In the genomic region with DNA sequence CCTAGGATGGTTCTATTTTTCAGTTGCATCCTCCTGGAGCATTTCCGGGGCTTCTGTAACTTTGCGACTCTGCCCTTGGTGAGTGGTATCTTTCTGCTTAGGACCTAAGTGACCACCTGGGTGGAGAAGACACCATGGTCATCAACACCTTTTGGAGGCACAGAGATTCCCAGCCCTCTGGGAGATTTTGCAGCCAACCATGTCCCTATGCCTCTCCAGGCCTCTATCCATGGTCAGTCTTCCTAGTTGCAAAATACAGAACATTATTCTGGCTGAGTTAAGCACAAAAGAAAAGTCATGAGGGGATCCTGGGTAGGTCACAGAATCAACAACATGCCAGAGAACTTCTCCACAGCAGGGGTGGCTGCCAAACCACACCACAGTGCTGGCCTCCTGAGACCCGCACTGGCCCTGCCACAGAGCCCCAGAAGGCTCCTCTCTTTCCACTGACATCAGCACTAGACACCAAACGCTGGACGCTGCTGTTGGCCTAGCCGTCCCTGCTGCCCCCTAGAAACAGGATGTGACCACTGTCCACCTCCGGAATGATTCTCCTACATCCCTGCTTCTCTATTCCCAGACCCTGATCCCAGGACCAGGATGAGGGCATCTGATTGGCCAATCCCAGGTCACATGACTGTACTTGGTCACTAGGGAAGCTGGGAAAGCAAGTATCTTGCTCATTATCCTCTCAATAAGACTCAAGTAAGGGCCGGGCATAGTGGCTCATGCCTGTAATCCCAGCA, we compare ENCODE assay signal across 9 cellular contexts. TPM values are rescaled to one million over a fixed set of nuclear protein-coding genes. Genes with fewer than 3 reads are reported as not detected.
DNase-seq lines count a peak whose midpoint lies in the region; ATAC-seq, FAIRE-seq and TF ChIP-seq lines count a peak whose summit lies in the region.
"Had no signal": no experiment of that assay in that cellular context is flagged by ENCODE, and none has a peak within 500 bp of the region (broad histone marks: within the 10 kb centered on the region; RNA-seq: fewer than 3 reads in every experiment).

No MANE protein-coding gene starts in this region.

- CTCF ChIA-PET in HepG2 (lab: Yijun Ruan, JAX; ENCODE audit: low intra/inter-chr PET ratio, low total read pairs), result no interaction called here

- no peak overlapping the region for H3K14ac ChIP-seq in H9 (ENCODE audit: insufficient read depth, low read length)

- H3K27ac ChIP-seq in H9 (ENCODE audit: insufficient read length, low read depth, low read length), result no peak overlapping the region
- H3K27ac ChIP-seq in colonic mucosa, result peak overlapping the region; percentile 29
- H3K27ac ChIP-seq in HepG2 (ENCODE audit: extremely low read length, insufficient read depth, low read length), result peak overlapping the region; percentile 78
- peak overlapping the region in 17 of 21 experiments; percentile 3 to 86 (median 73) for H3K27ac ChIP-seq in skin epidermis

- TF ChIP-seq EP300 in HepG2 (IDR thresholded peaks at IDR 0.05; ENCODE audit: low read depth in 2 of 2, low read length in 2 of 2), result no peak
- TF ChIP-seq EP300 in HepG2 (CRISPR knock-in tag; IDR thresholded peaks at IDR 0.05; ENCODE audit: borderline replicate concordance), result no peak

- no peak overlapping the region for H3K4me3 Mint-ChIP-seq in H9
- no peak overlapping the region for H3K4me3 Mint-ChIP-seq in activated T-cell treated with anti-CD3 and anti-CD28 coated beads, Interleukin-2, amount 50 U/mL, for 4 hours

- no peaks in the 10 kb centered on the region for H3K4me1 Mint-ChIP-seq in H9
- peaks cover 7% of the 10 kb centered on the region for H3K4me1 Mint-ChIP-seq in activated T-cell treated with anti-CD3 and anti-CD28 coated beads, Interleukin-2, amount 50 U/mL, for 4 hours (ENCODE audit: low read depth)

- no peak overlapping the region for H3K23ac ChIP-seq in H9 (ENCODE audit: insufficient read length, low read depth, low read length)

- no peak for TF ChIP-seq POLR2A in HepG2 (IDR thresholded peaks at IDR 0.05; ENCODE audit: insufficient read depth in 1 of 2, low read depth in 2 of 2, low read length in 2 of 2)

- WGBS in H9 (ENCODE audit: extremely low coverage, insufficient read length, low lambda C conversion rate), result no CpG with 5 or more reads among the region's 8 CpGs
- 52% methylated on average over 7 of the region's 8 CpGs for WGBS in HepG2 (ENCODE audit: low lambda C conversion rate)

- no peak overlapping the region for H3K27ac Mint-ChIP-seq in H9

- H2BK120ac ChIP-seq in H9 (ENCODE audit: low read depth, low read length, poor library complexity, severe bottlenecking), result no peak overlapping the region

- H3K36me3 Mint-ChIP-seq in H9 (ENCODE audit: insufficient read depth in 1 of 3, low read depth in 3 of 3), result peaks cover 4 to 13% (median 5%) of the 10 kb centered on the region in 3 experiments; a peak in 4 of 7 replicates
- peaks cover 4% of the 10 kb centered on the region for H3K36me3 Mint-ChIP-seq in activated T-cell treated with anti-CD3 and anti-CD28 coated beads, Interleukin-2, amount 50 U/mL, for 4 hours (ENCODE audit: insufficient read depth)

- no peaks in the 10 kb centered on the region for H3K79me2 ChIP-seq in H9 (ENCODE audit: insufficient read depth, low read length)
- peaks cover 4% of the 10 kb centered on the region for H3K79me2 ChIP-seq in HepG2 (ENCODE audit: insufficient read depth, low read length)

- no peak overlapping the region for H3K18ac ChIP-seq in H9 (ENCODE audit: insufficient read length, low read depth, low read length)

- H2BK5ac ChIP-seq in H9 (ENCODE audit: insufficient read length, low read length), result no peak overlapping the region

- no peaks in the 10 kb centered on the region for H4K20me1 ChIP-seq in H9 (ENCODE audit: control insufficient read depth, insufficient read depth, insufficient read length)
- H4K20me1 ChIP-seq in HepG2 (ENCODE audit: insufficient read depth, low read length), result no peaks in the 10 kb centered on the region

- H3K4ac ChIP-seq in H9 (ENCODE audit: low read depth, low read length), result no peak overlapping the region

- no peaks in the 10 kb centered on the region for H3K23me2 ChIP-seq in H9 (ENCODE audit: insufficient read length, low read depth, low read length, poor library complexity, severe bottlenecking)

- TF ChIP-seq CTCF in H9 (conservative IDR thresholded peaks at IDR 0.05) (no peak), colonic mucosa (IDR thresholded peaks at IDR 0.05) (no peak), HepG2 (CRISPR knock-in tag; IDR thresholded peaks at IDR 0.05) (peak; percentile 17; the same call in 1 of the 2 replicates)

- no peaks in the 10 kb centered on the region for H3K9me3 ChIP-seq in H9 (ENCODE audit: control insufficient read depth, low read depth, low read length)
- no peaks in the 10 kb centered on the region for H3K9me3 ChIP-seq in colonic mucosa
- H3K9me3 ChIP-seq in HepG2 (ENCODE audit: low read length), result no peaks in the 10 kb centered on the region

- no peak overlapping the region for H4K8ac ChIP-seq in H9 (replicated peaks; ENCODE audit: insufficient read length, low read depth, low read length)

- H2BK15ac ChIP-seq in H9 (ENCODE audit: low read depth, low read length), result no peak overlapping the region

- no peak overlapping the region for H3K56ac ChIP-seq in H9 (ENCODE audit: insufficient read length, low read depth, low read length)

- H2AFZ ChIP-seq in H9 (ENCODE audit: low read length) (no peak overlapping the region), HepG2 (ENCODE audit: low read length) (no peak overlapping the region)

- intact Hi-C loops in colonic mucosa (cut with DNase I), result no loop called here
- intact Hi-C loops in HepG2 (cut with micrococcal nuclease; ENCODE audit: unreplicated experiment), result loop anchor here (1.0 kb wide), 1 partner anchor 27 kb away; no protein-coding TSS in a partner anchor

- H3K9ac ChIP-seq in H9 (ENCODE audit: extremely low read depth, insufficient read length, low read length), result no peak overlapping the region
- no peak overlapping the region for H3K9ac ChIP-seq in colonic mucosa (ENCODE audit: low read depth in 2 of 2, low read length in 2 of 2)
- peak overlapping the region; percentile 87 for H3K9ac ChIP-seq in HepG2 (ENCODE audit: insufficient read depth, low read depth, low read length)

- H3K79me1 ChIP-seq in H9 (ENCODE audit: insufficient read depth, low read depth, low read length, poor library complexity, severe bottlenecking), result no peaks in the 10 kb centered on the region

- H3K9me3 Mint-ChIP-seq in H9, result peaks cover 14 to 20% of the 10 kb centered on the region in 2 experiments
- peaks cover 18% of the 10 kb centered on the region for H3K9me3 Mint-ChIP-seq in activated T-cell treated with anti-CD3 and anti-CD28 coated beads, Interleukin-2, amount 50 U/mL, for 4 hours

- peak; percentile 21 for DNase-seq in H9
- no peak for DNase-seq in colonic mucosa
- DNase-seq in HepG2 (ENCODE audit: low spot score), result peak; percentile 67
- DNase-seq in activated T-cell treated with anti-CD3 and anti-CD28 coated beads, Interleukin-2, amount 50 U/mL, for 4 hours, result no peak
- DNase-seq: DMS 273 treated with DMSO at 0.1 percent for 48 hours had no signal

- peak; percentile 36 for ATAC-seq in HepG2
- no peak for ATAC-seq in GM18511 (IDR thresholded peaks at IDR 0.05; ENCODE audit: unreplicated experiment)
- no peak for ATAC-seq in activated T-cell treated with anti-CD3 and anti-CD28 coated beads, Interleukin-2, amount 50 U/mL, for 4 hours
- ATAC-seq in HG02759 (IDR thresholded peaks at IDR 0.05; ENCODE audit: unreplicated experiment), result no peak
- ATAC-seq in GM21619 (IDR thresholded peaks at IDR 0.05; ENCODE audit: unreplicated experiment), result no peak

- no peak overlapping the region for H3K4me3 ChIP-seq in colonic mucosa
- peak overlapping the region; percentile 51 to 73 (median 57); a peak in 5 of 6 replicates for H3K4me3 ChIP-seq in HepG2 (replicated peaks in 1 of 3; ENCODE audit: insufficient read depth in 1 of 3, low read depth in 2 of 3, low read length in 3 of 3)
- no peak overlapping the region for H3K4me3 ChIP-seq in skin epidermis

- no peak overlapping the region for H2BK20ac ChIP-seq in H9 (ENCODE audit: low read depth, low read length, poor library complexity, severe bottlenecking)

- no peak overlapping the region for H4K91ac ChIP-seq in H9 (ENCODE audit: insufficient read length, low read depth, low read length)

- no TSS peak for BruUV-seq in HepG2 (replicated peaks; lab: Mats Ljungman, UMichigan)

- H2AK5ac ChIP-seq in H9 (ENCODE audit: insufficient read length, low read length), result no peak overlapping the region

- H2BK12ac ChIP-seq in H9 (ENCODE audit: insufficient read length, low read depth, low read length), result no peak overlapping the region

- H3K4me2 ChIP-seq in H9 (ENCODE audit: insufficient read depth, insufficient read length, low read length) (no peak overlapping the region), HepG2 (ENCODE audit: low read depth, low read length) (peak overlapping the region; percentile 94)

- no peak overlapping the region for H4K5ac ChIP-seq in H9 (ENCODE audit: insufficient read length, low read depth, low read length)

- H3K36me3 ChIP-seq in colonic mucosa, result no peaks in the 10 kb centered on the region
- H3K36me3 ChIP-seq in HepG2 (replicated peaks in 1 of 2; ENCODE audit: control insufficient read depth in 1 of 2, insufficient read depth in 2 of 2, low read length in 2 of 2), result no peaks in the 10 kb centered on the region

- H3K27me3 ChIP-seq in H9 (ENCODE audit: insufficient read depth, low read length), result no peaks in the 10 kb centered on the region
- H3K27me3 ChIP-seq in colonic mucosa, result no peaks in the 10 kb centered on the region
- no peaks in the 10 kb centered on the region for H3K27me3 ChIP-seq in HepG2 (ENCODE audit: control insufficient read depth in 1 of 2, insufficient read depth in 2 of 2, low read length in 2 of 2)

- H3K4me1 ChIP-seq in H9 (ENCODE audit: insufficient read depth, low read length) (no peaks in the 10 kb centered on the region), colonic mucosa (peaks cover 7% of the 10 kb centered on the region), HepG2 (ENCODE audit: insufficient read depth, low read length) (peaks cover 43% of the 10 kb centered on the region)

- in situ Hi-C loops in HepG2 (cut with HindIII; ENCODE audit: extremely low pct_ligation_motif_present, low pct_unique_long_range_greater_than_20kb), result loop anchor here (5.0 kb wide), 1 partner anchor 226 kb away; no protein-coding TSS in a partner anchor

- peaks cover 9% of the 10 kb centered on the region for H3K27me3 Mint-ChIP-seq in H9 (ENCODE audit: low read depth)
- H3K27me3 Mint-ChIP-seq in activated T-cell treated with anti-CD3 and anti-CD28 coated beads, Interleukin-2, amount 50 U/mL, for 4 hours (ENCODE audit: low read depth), result no peaks in the 10 kb centered on the region

- POLR2A ChIA-PET in HepG2 (lab: Yijun Ruan, JAX), result interaction anchor here (0.8 to 3.4 kb wide), 12 partner anchors 10 to 118 kb away, joined by 3 to 36 read pairs (median 4); no protein-coding TSS in a partner anchor

- no peak for TF ChIP-seq RAD21 in HepG2 (CRISPR knock-in tag; IDR thresholded peaks at IDR 0.05)

- no peak overlapping the region for H3T11ph ChIP-seq in H9 (ENCODE audit: low read length)

- peak; percentile 69 for FAIRE-seq in HepG2 (lab: Jason Lieb, UNC)

RNA-seq across cellular contexts. Expression of a gene that starts 47.7 kb away (rescaled TPM):
- total RNA-seq in H9 (2021) (27.7 and 29.4 TPM in 2 replicates), colonic mucosa (10 to 100 TPM; 21.2 to 21.6 TPM), HepG2 (2016; rRNA removed; fragmentation: Illumina TruSeq; extraction: Trizol) (18.7 and 24.7 TPM in 2 replicates)
- total RNA-seq in HepG2 (2016; cell fraction: cytosol; rRNA removed; fragmentation: Illumina TruSeq; extraction: Trizol; ENCODE audit: low read depth), result 3.3 TPM in 2 replicates
- total RNA-seq in HepG2 (2016; cell fraction: insoluble cytoplasmic fraction; rRNA removed; fragmentation: Illumina TruSeq; extraction: Trizol), result 17.7 and 26.0 TPM in 2 replicates
- total RNA-seq in HepG2 (2016; cell fraction: membrane; rRNA removed; fragmentation: Illumina TruSeq; extraction: Trizol), result 12.5 and 14.2 TPM in 2 replicates
- total RNA-seq in HepG2 (2016; cell fraction: nucleus; rRNA removed; fragmentation: Illumina TruSeq; extraction: Trizol), result 22.7 and 23.8 TPM in 2 replicates
- 15.8 and 17.4 TPM in 2 replicates for polyA plus RNA-seq in HepG2 (2011; rRNA removed)
- 15.1 and 16.9 TPM in 2 replicates for polyA plus RNA-seq in HepG2 (2011; cell fraction: cytosol; rRNA removed)
- polyA plus RNA-seq in HepG2 (2011; cell fraction: nucleus; rRNA removed), result 16.5 and 25.6 TPM in 2 replicates
- 5.6 and 8.5 TPM in 2 replicates for polyA plus RNA-seq in HepG2 (2012)
- polyA plus RNA-seq in HepG2 (2016; cell fraction: cytosol; fragmentation: Illumina TruSeq; extraction: Trizol; ENCODE audit: low read depth), result 1.4 and 2.1 TPM in 2 replicates
- polyA plus RNA-seq in HepG2 (2016; cell fraction: insoluble cytoplasmic fraction; fragmentation: Illumina TruSeq; extraction: Trizol; ENCODE audit: low read depth), result 15.7 and 17.1 TPM in 2 replicates
- 4.9 TPM in 2 replicates for polyA plus RNA-seq in HepG2 (2016; cell fraction: membrane; fragmentation: Illumina TruSeq; extraction: Trizol; ENCODE audit: low read depth)
- 40.0 and 43.9 TPM in 2 replicates for polyA plus RNA-seq in HepG2 (2016; cell fraction: nucleus; fragmentation: Illumina TruSeq; extraction: Trizol; ENCODE audit: insufficient read depth, low read depth)
- 38.7 and 47.8 TPM in 2 replicates for polyA minus RNA-seq in HepG2 (2011; rRNA and poly(A)+ RNA removed; ENCODE audit: low replicate concordance)
- 11.5 and 17.8 TPM in 2 replicates for polyA minus RNA-seq in HepG2 (2011; cell fraction: cytosol; rRNA and poly(A)+ RNA removed)
- polyA minus RNA-seq in HepG2 (2011; cell fraction: nucleus; rRNA and poly(A)+ RNA removed), result 14.8 and 26.3 TPM in 2 replicates
- total RNA-seq in activated T-cell treated with anti-CD3 and anti-CD28 coated beads, Interleukin-2, amount 50 U/mL, for 4 hours, result 10 to 100 TPM in 1 of 3 donors, 1 to 10 TPM in 2; 8.0 to 13.6 (median 9.6) TPM

Comparison
In these comparisons a context has a peak if more than half of its experiments do, and no peak if none do; other contexts are left out.
1. DNase-seq: peak in H9 (single experiment) and HepG2 (single experiment); none in colonic mucosa (single experiment) and activated T-cell treated with anti-CD3 and anti-CD28 coated beads, Interleukin-2, amount 50 U/mL, for 4 hours (single experiment).
2. H3K4me3 ChIP-seq: peak in HepG2 (3 of 3); none in colonic mucosa (single experiment) and skin epidermis (0 of 7).